In genomic region chr5:111069839-111070238, GRCh38 we compare ENCODE assay signal across 13 cellular contexts. TPM values are rescaled to one million over a fixed set of nuclear protein-coding genes. Genes with fewer than 3 reads are reported as not detected.
DNase-seq lines count a peak whose midpoint lies in the region; ATAC-seq and TF ChIP-seq lines count a peak whose summit lies in the region.
"Had no signal": no experiment of that assay in that cellular context is flagged by ENCODE, and none has a peak within 500 bp of the region (broad histone marks: within the 10 kb centered on the region; RNA-seq: fewer than 3 reads in every experiment).

No MANE protein-coding gene starts in this region.

- POLR2A ChIA-PET in OCI-LY7 (lab: Charles Lee), result no interaction called here

- CTCF ChIA-PET in OCI-LY7 (lab: Charles Lee; ENCODE audit: unreplicated experiment), result no interaction called here
- CTCF ChIA-PET in activated CD8-positive, alpha-beta memory T cell treated with anti-CD3 and anti-CD28 coated beads, Interleukin-2, amount 10 ng/mL, durations not matched to agents 7 days and 5 days (lab: Charles Lee), result no interaction called here

- no peaks in the 10 kb centered on the region for H3K36me3 Mint-ChIP-seq in HFFc6 (ENCODE audit: low read depth)
- H3K36me3 Mint-ChIP-seq in mesothelial cell of epicardium, result no peaks in the 10 kb centered on the region
- H3K36me3 Mint-ChIP-seq in activated CD8-positive, alpha-beta memory T cell treated with anti-CD3 and anti-CD28 coated beads, Interleukin-2, amount 10 ng/mL, durations not matched to agents 7 days and 5 days, result no peaks in the 10 kb centered on the region

- H3K27me3 ChIP-seq in ACC112 (ENCODE audit: insufficient read depth, low read length), result no peaks in the 10 kb centered on the region

- H3K4me1 ChIP-seq in ACC112 (ENCODE audit: control insufficient read depth, insufficient read depth, low read length, unreplicated experiment) (peaks cover 12% of the 10 kb centered on the region), OCI-LY7 (ENCODE audit: insufficient read depth, low read length, poor library complexity, severe bottlenecking) (peaks cover 8% of the 10 kb centered on the region)

- no peak overlapping the region for H3K4me3 ChIP-seq in ACC112 (ENCODE audit: low read depth, low read length)
- no peak overlapping the region for H3K4me3 ChIP-seq in OCI-LY7 (ENCODE audit: low read depth, low read length, poor library complexity, severe bottlenecking)
- H3K4me3 ChIP-seq: SJSA1 had no signal

- BruUV-seq in OCI-LY7 (replicated peaks; lab: Mats Ljungman, UMichigan), result no TSS peak

- H3K27me3 Mint-ChIP-seq in HFFc6 (ENCODE audit: insufficient read depth) (peaks cover 41% of the 10 kb centered on the region), mesothelial cell of epicardium (ENCODE audit: low read depth) (peaks cover 89% of the 10 kb centered on the region)
- H3K27me3 Mint-ChIP-seq in activated CD8-positive, alpha-beta memory T cell treated with anti-CD3 and anti-CD28 coated beads, Interleukin-2, amount 10 ng/mL, durations not matched to agents 7 days and 5 days, result peaks cover 94% of the 10 kb centered on the region

- H3K4me1 Mint-ChIP-seq in HFFc6 (ENCODE audit: low read depth) (peaks cover 29% of the 10 kb centered on the region), mesothelial cell of epicardium (peaks cover 15% of the 10 kb centered on the region)
- peaks cover 21% of the 10 kb centered on the region for H3K4me1 Mint-ChIP-seq in activated CD8-positive, alpha-beta memory T cell treated with anti-CD3 and anti-CD28 coated beads, Interleukin-2, amount 10 ng/mL, durations not matched to agents 7 days and 5 days

- H3K36me3 ChIP-seq in ACC112 (ENCODE audit: insufficient read depth, low read length), result no peaks in the 10 kb centered on the region
- no peaks in the 10 kb centered on the region for H3K36me3 ChIP-seq in OCI-LY7 (ENCODE audit: insufficient read depth, low read length)
- H3K36me3 ChIP-seq: SJSA1, transverse colon had no signal

- no peaks in the 10 kb centered on the region for H3K9me2 ChIP-seq in OCI-LY7 (ENCODE audit: insufficient read depth, low read length)

- H3K9me3 Mint-ChIP-seq in HFFc6 (no peaks in the 10 kb centered on the region), mesothelial cell of epicardium (no peaks in the 10 kb centered on the region)
- H3K9me3 Mint-ChIP-seq in activated CD8-positive, alpha-beta memory T cell treated with anti-CD3 and anti-CD28 coated beads, Interleukin-2, amount 10 ng/mL, durations not matched to agents 7 days and 5 days (ENCODE audit: low read depth), result no peaks in the 10 kb centered on the region

- no peaks in the 10 kb centered on the region for H4K20me1 ChIP-seq in OCI-LY7 (ENCODE audit: insufficient read depth, low read length)

- no peak overlapping the region for H3K4me2 ChIP-seq in OCI-LY7 (ENCODE audit: low read length)

- H3K4me3 Mint-ChIP-seq in HFFc6 (peak overlapping the region; percentile 78), mesothelial cell of epicardium (peak overlapping the region; percentile 65)
- H3K4me3 Mint-ChIP-seq in activated CD8-positive, alpha-beta memory T cell treated with anti-CD3 and anti-CD28 coated beads, Interleukin-2, amount 10 ng/mL, durations not matched to agents 7 days and 5 days, result no peak overlapping the region

- no peak for TF ChIP-seq CTCF in HFFc6 (IDR thresholded peaks at IDR 0.05)
- TF ChIP-seq CTCF in mesothelial cell of epicardium (IDR thresholded peaks at IDR 0.05; ENCODE audit: unreplicated experiment), result no peak
- no peak for TF ChIP-seq CTCF in OCI-LY7 (conservative IDR thresholded peaks at IDR 0.05; ENCODE audit: low read length)

- H2AFZ ChIP-seq in ACC112 (ENCODE audit: low read length, unreplicated experiment) (peak overlapping the region; percentile 6), OCI-LY7 (ENCODE audit: low read length) (no peak overlapping the region)

- intact Hi-C loops in OCI-LY7 (cut with micrococcal nuclease; ENCODE audit: unreplicated experiment), result loop anchor here (10.0 kb wide), 1 partner anchor 315 kb away; no protein-coding TSS in a partner anchor

- H3K27ac Mint-ChIP-seq in HFFc6 (no peak overlapping the region), mesothelial cell of epicardium (no peak overlapping the region)
- H3K27ac Mint-ChIP-seq in activated CD8-positive, alpha-beta memory T cell treated with anti-CD3 and anti-CD28 coated beads, Interleukin-2, amount 10 ng/mL, durations not matched to agents 7 days and 5 days, result no peak overlapping the region

- ATAC-seq in HG02852 (IDR thresholded peaks at IDR 0.05; ENCODE audit: unreplicated experiment), result no peak
- ATAC-seq in activated CD8-positive, alpha-beta memory T cell treated with anti-CD3 and anti-CD28 coated beads, Interleukin-2, amount 10 ng/mL, durations not matched to agents 7 days and 5 days, result no peak

- peak; percentile 61 for DNase-seq in HFFc6
- DNase-seq in dedifferentiated amniotic fluid mesenchymal stem cell (ENCODE audit: extremely low spot score), result peak; percentile 48
- no peak for DNase-seq in mesothelial cell of epicardium (ENCODE audit: low spot score in 2 of 2, unreplicated experiment in 2 of 2)
- no peak for DNase-seq in OCI-LY7 (ENCODE audit: low spot score)
- no peak for DNase-seq in activated CD8-positive, alpha-beta memory T cell treated with anti-CD3 and anti-CD28 coated beads, Interleukin-2, amount 10 ng/mL, durations not matched to agents 7 days and 5 days
- DNase-seq in GM19238 (ENCODE audit: insufficient read length, low spot score), result no peak
- DNase-seq: left ventricle myocardium superior, MV-4-11, NCI-H69, transverse colon had no signal

- H3K27ac ChIP-seq in ACC112 (ENCODE audit: low read depth, low read length) (peak overlapping the region; percentile 23; the same call in 1 of the 2 replicates), OCI-LY7 (ENCODE audit: low read depth, low read length, poor library complexity, severe bottlenecking) (no peak overlapping the region)
- H3K27ac ChIP-seq: SJSA1, transverse colon had no signal

- H3K79me2 ChIP-seq in ACC112 (ENCODE audit: control insufficient read depth, insufficient read depth, low read length, unreplicated experiment), result no peaks in the 10 kb centered on the region
- H3K79me2 ChIP-seq in OCI-LY7 (ENCODE audit: insufficient read depth, low read depth, low read length), result no peaks in the 10 kb centered on the region

- no peaks in the 10 kb centered on the region for H3K9me3 ChIP-seq in OCI-LY7 (ENCODE audit: low read length)
- H3K9me3 ChIP-seq: SJSA1, transverse colon had no signal

RNA-seq across cellular contexts. Expression of gene TSLP, which starts 1.7 kb away (rescaled TPM):
- not detected for total RNA-seq in HFFc6 (2021; fragmentation: NEBNext Ultra II Directional; extraction: Animal tissue kit (Norgen Biotek cat#: 25700))
- total RNA-seq in mesothelial cell of epicardium (0.32 to 0.47 TPM (median 0.42 TPM) in 3 replicates), OCI-LY7 (2022) (not detected in 2 replicates)
- 0.05 TPM in 1 of 2 replicates, not detected in the other for total RNA-seq in OCI-LY7 (2014; rRNA removed; shearing (Covaris generic))
- under 1 TPM; 0.20 to 0.40 TPM for total RNA-seq in activated CD8-positive, alpha-beta memory T cell treated with anti-CD3 and anti-CD28 coated beads, Interleukin-2, amount 10 ng/mL, durations not matched to agents 7 days and 5 days

RNA-seq across cellular contexts. Expression of gene WDR36, which starts 22.3 kb away (rescaled TPM):
- 10 to 100 TPM; 26.9 to 30.5 (median 28.6) TPM for total RNA-seq in HFFc6 (2021; fragmentation: NEBNext Ultra II Directional; extraction: Animal tissue kit (Norgen Biotek cat#: 25700))
- total RNA-seq in mesothelial cell of epicardium, result 37.6 to 40.1 TPM (median 39.7 TPM) in 3 replicates
- total RNA-seq in OCI-LY7 (2014; rRNA removed; shearing (Covaris generic)), result 39.1 and 46.5 TPM in 2 replicates
- 41.9 and 49.4 TPM in 2 replicates for total RNA-seq in OCI-LY7 (2022)
- total RNA-seq in activated CD8-positive, alpha-beta memory T cell treated with anti-CD3 and anti-CD28 coated beads, Interleukin-2, amount 10 ng/mL, durations not matched to agents 7 days and 5 days, result 10 to 100 TPM; 28.4 to 46.6 TPM

Comparison
In these comparisons a context has a peak if more than half of its experiments do, and no peak if none do; other contexts are left out.
1. DNase-seq: peak in HFFc6 (single experiment) and dedifferentiated amniotic fluid mesenchymal stem cell (single experiment); none in mesothelial cell of epicardium (0 of 2), OCI-LY7 (single experiment), activated CD8-positive, alpha-beta memory T cell treated with anti-CD3 and anti-CD28 coated beads, Interleukin-2, amount 10 ng/mL, durations not matched to agents 7 days and 5 days (single experiment) and GM19238 (single experiment).